ENCODE assay signal across 27 cellular contexts in genomic region chr5:135169753-135170152, GRCh38.
"Had no signal": no experiment of that assay in that cellular context is flagged by ENCODE, and none has a peak within 500 bp of the region (broad histone marks: within the 10 kb centered on the region; RNA-seq: fewer than 3 reads in every experiment).

No MANE protein-coding gene starts in this region.

- H3K4me3 ChIP-seq: stomach, suprapubic skin, testis, thoracic aorta, thyroid gland, tibial artery, tibial nerve, transverse colon, upper lobe of left lung, upper lobe of right lung, uterus, vagina had no signal

- H3K9me3 ChIP-seq: stomach, suprapubic skin, testis, thoracic aorta, thyroid gland, tibial artery, tibial nerve, transverse colon, upper lobe of left lung, upper lobe of right lung, uterus, vagina had no signal

- FAIRE-seq: urothelium cell line had no signal

- ATAC-seq: stimulated activated effector memory CD8-positive, alpha-beta T cell treated with anti-CD3 and anti-CD28 coated beads, Interleukin-12 subunit alpha, Interleukin-12 subunit beta, amount 100 ng/mL, for 72 hours; stimulated activated memory B cell treated with anti-CD40 and anti-IgM and Interleukin-4, amounts not matched to agents 10 μg/mL and 1 μg/mL and 100 μg/mL, for 72 hours; stimulated activated naive CD8-positive, alpha-beta T cell treated with anti-CD3 and anti-CD28 coated beads, Interleukin-15, amount 100 ng/mL, for 72 hours; upper lobe of right lung had no signal

- H3K27me3 ChIP-seq: testis, thyroid gland, upper lobe of left lung, uterus, vagina had no signal

- H3K4me1 ChIP-seq: stomach, suprapubic skin, testis, thyroid gland, tibial artery, tibial nerve, transverse colon, upper lobe of left lung, upper lobe of right lung, uterus, vagina had no signal

- DNase-seq: stimulated activated CD4-positive, alpha-beta T cell treated with anti-CD3 and anti-CD28 coated beads, Interleukin-2, amount 100 ng/mL, for 48 hours; stimulated activated CD4-positive, alpha-beta T cell treated with anti-CD3 and anti-CD28 coated beads, Interleukin-4, amount 100 ng/mL, for 1 hour; stimulated activated CD4-positive, alpha-beta T cell treated with anti-CD3 and anti-CD28 coated beads, Interleukin-4, amount 100 ng/mL, for 24 hours; stimulated activated CD4-positive, alpha-beta T cell treated with anti-CD3 and anti-CD28 coated beads, Interleukin-4, amount 100 ng/mL, for 4 hours; stimulated activated CD8-positive, alpha-beta memory T cell treated with anti-CD3 and anti-CD28 coated beads, Interleukin-4, amount 100 ng/mL, for 48 hours; stimulated activated naive B cell treated with anti-CD40 and anti-IgM and Interleukin-4, amounts not matched to agents 10 μg/mL and 1 μg/mL and 100 μg/mL, for 72 hours; stimulated activated naive CD4-positive, alpha-beta T cell; stimulated activated naive CD4-positive, alpha-beta T cell treated with Interleukin-2 at 50 U/mL for 16 hours; stimulated activated naive CD8-positive, alpha-beta T cell treated with anti-CD3 and anti-CD28 coated beads, Interleukin-15, amount 100 ng/mL, for 72 hours; stimulated activated naive CD8-positive, alpha-beta T cell treated with anti-CD3 and anti-CD28 coated beads, Interleukin-15, Interleukin-2, amounts not matched to agents 100 U/mL and 50 U/mL, for 24 hours; stomach; substantia nigra; testis; thyroid gland; tibial artery; transverse colon; trophoblast cell; upper lobe of left lung; upper lobe of right lung; uterus had no signal

- H3K27ac ChIP-seq: stomach, suprapubic skin, testis, thoracic aorta, thyroid gland, tibial artery, tibial nerve, transverse colon, upper lobe of left lung, upper lobe of right lung, uterus, vagina had no signal

- H3K36me3 ChIP-seq: stomach, suprapubic skin, thoracic aorta, thyroid gland, tibial artery, tibial nerve, transverse colon, upper lobe of left lung, upper lobe of right lung, uterus, vagina had no signal
